ENCODE assay signal across 32 cellular contexts in genomic region chr5:152329191-152329590, GRCh38.
DNase-seq lines count a peak whose midpoint lies in the region; TF ChIP-seq lines count a peak whose summit lies in the region.
"Had no signal": no experiment of that assay in that cellular context is flagged by ENCODE, and none has a peak within 500 bp of the region (broad histone marks: within the 10 kb centered on the region; RNA-seq: fewer than 3 reads in every experiment).

No MANE protein-coding gene starts in this region.

- H2BK120ac ChIP-seq in mesenchymal stem cell (ENCODE audit: low read depth, low read length): no peak overlapping the region

- H3K27me3 ChIP-seq in endocrine pancreas (ENCODE audit: control insufficient read depth, insufficient read depth, low read length) (no peaks in the 10 kb centered on the region), neural cell (ENCODE audit: insufficient read depth, low read depth, low read length) (no peaks in the 10 kb centered on the region), mesenchymal stem cell (ENCODE audit: control insufficient read depth in 1 of 2, insufficient read depth in 1 of 2, low read length in 2 of 2) (no peaks in the 10 kb centered on the region)
- H3K27me3 ChIP-seq: cardiac muscle cell, neural progenitor cell had no signal

- no peak overlapping the region for H2BK15ac ChIP-seq in mesenchymal stem cell (ENCODE audit: low read depth, poor library complexity, severe bottlenecking)

- H3K4me3 ChIP-seq in endocrine pancreas (ENCODE audit: control insufficient read depth, insufficient read depth, low read length): peak overlapping the region; percentile 12
- H3K4me3 ChIP-seq in neural cell (ENCODE audit: low read length): no peak overlapping the region
- H3K4me3 ChIP-seq in mesenchymal stem cell (ENCODE audit: insufficient read depth in 1 of 2, low read depth in 1 of 2, low read length in 2 of 2): no peak overlapping the region
- H3K4me3 ChIP-seq: A549, cardiac muscle cell, lung, neural progenitor cell had no signal

- H3K9me3 ChIP-seq in endocrine pancreas (ENCODE audit: control insufficient read depth, low read length) (no peaks in the 10 kb centered on the region), neural cell (ENCODE audit: low read length) (no peaks in the 10 kb centered on the region), mesenchymal stem cell (ENCODE audit: control insufficient read depth, low read length) (no peaks in the 10 kb centered on the region)
- H3K9me3 ChIP-seq: A549, SK-N-SH had no signal

- peak; percentile 19 for DNase-seq in activated CD4-positive, alpha-beta T cell treated with anti-CD3 and anti-CD28 coated beads, Interleukin-2, amount 10 ng/mL, durations not matched to agents 24 days and 14 days
- no peak for DNase-seq in activated CD4-positive, alpha-beta T cell treated with anti-CD3 and anti-CD28 coated beads, Interleukin-2, amount 50 U/mL, for 1 hour
- DNase-seq in NCI-H345 (lab: John Stamatoyannopoulos, UW) (peak; percentile 81), dermis blood vessel endothelial cell (no peak), chondrocyte (ENCODE audit: low spot score) (no peak), mesenchymal stem cell (no peak)
- DNase-seq: activated CD4-positive, CD25-positive, alpha-beta regulatory T cell treated with anti-CD3 and anti-CD28 coated beads, Interleukin-2, amount 50 U/mL, for 72 hours; activated CD8-positive, alpha-beta T cell treated with anti-CD3 and anti-CD28 coated beads for 36 hours; AML-193; aorta; CD4-positive, alpha-beta memory T cell; cortex of kidney; GDM1; IMR-90; kidney; NCI-H1048; NCI-H2107; NCI-H526; RPMI8226; SK-N-SH; stimulated activated CD4-positive, alpha-beta T cell treated with anti-CD3 and anti-CD28 coated beads, Interleukin-12 subunit alpha, Interleukin-12 subunit beta, amount 100 ng/mL, for 4 hours; stimulated activated CD4-positive, alpha-beta T cell treated with anti-CD3 and anti-CD28 coated beads, Interleukin-4, amount 100 ng/mL, for 24 hours had no signal

- no peak overlapping the region for H2BK12ac ChIP-seq in mesenchymal stem cell (ENCODE audit: low read length in 2 of 2)

- no peaks in the 10 kb centered on the region for H3K79me1 ChIP-seq in mesenchymal stem cell (replicated peaks; ENCODE audit: low read length, poor library complexity, severe bottlenecking)

- no peaks in the 10 kb centered on the region for H3K9me3 Mint-ChIP-seq in activated CD4-positive, alpha-beta T cell treated with anti-CD3 and anti-CD28 coated beads, Interleukin-2, amount 10 ng/mL, durations not matched to agents 24 days and 14 days
- H3K9me3 Mint-ChIP-seq in chondrocyte (ENCODE audit: low read depth): peaks cover 10% of the 10 kb centered on the region
- H3K9me3 Mint-ChIP-seq: stimulated activated effector memory CD8-positive, alpha-beta T cell treated with anti-CD3 and anti-CD28 coated beads, Interleukin-12 subunit alpha, Interleukin-12 subunit beta, amount 100 ng/mL, for 72 hours; T-helper 1 cell treated with Interleukin-12 subunit alpha and Interleukin-12 subunit beta and Interleukin-4 antibody, amounts not matched to agents 30 μg/mL and 1 μg/mL, for 36 hours had no signal

- H3K9me2 ChIP-seq in neural cell (ENCODE audit: insufficient read depth, low read length): no peaks in the 10 kb centered on the region
- H3K9me2 ChIP-seq: SK-N-SH had no signal

- TF ChIP-seq RAD21 in neural cell (conservative IDR thresholded peaks at IDR 0.05): no peak

- H3K4me1 ChIP-seq in endocrine pancreas (ENCODE audit: control insufficient read depth, insufficient read depth, low read length): peaks cover 5% of the 10 kb centered on the region
- H3K4me1 ChIP-seq in mesenchymal stem cell (ENCODE audit: control insufficient read depth, insufficient read depth, low read depth, low read length): no peaks in the 10 kb centered on the region
- H3K4me1 ChIP-seq: A549 had no signal

- H4K91ac ChIP-seq in mesenchymal stem cell (ENCODE audit: low read length): no peak overlapping the region

- H3K36me3 ChIP-seq in endocrine pancreas (ENCODE audit: control insufficient read depth, insufficient read depth, low read length): no peaks in the 10 kb centered on the region
- no peaks in the 10 kb centered on the region for H3K36me3 ChIP-seq in neural cell (ENCODE audit: insufficient read depth, low read length)
- H3K36me3 ChIP-seq in mesenchymal stem cell (ENCODE audit: control insufficient read depth in 1 of 2, insufficient read depth in 2 of 2, low read depth in 1 of 2, low read length in 2 of 2): no peaks in the 10 kb centered on the region
- H3K36me3 ChIP-seq: cardiac muscle cell, neural progenitor cell had no signal

- TF ChIP-seq EP300 in neural cell (conservative IDR thresholded peaks at IDR 0.05; ENCODE audit: poor library complexity, severe bottlenecking): peak; percentile 65

- 64% methylated on average over 4 of the region's 4 CpGs for WGBS in mesenchymal stem cell

- no peaks in the 10 kb centered on the region for H3K4me1 Mint-ChIP-seq in activated CD4-positive, alpha-beta T cell treated with anti-CD3 and anti-CD28 coated beads, Interleukin-2, amount 10 ng/mL, durations not matched to agents 24 days and 14 days
- no peaks in the 10 kb centered on the region for H3K4me1 Mint-ChIP-seq in chondrocyte (ENCODE audit: low read depth)
- H3K4me1 Mint-ChIP-seq: CD4-positive, alpha-beta memory T cell; neural progenitor cell; stimulated activated effector memory CD8-positive, alpha-beta T cell treated with anti-CD3 and anti-CD28 coated beads, Interleukin-12 subunit alpha, Interleukin-12 subunit beta, amount 100 ng/mL, for 72 hours had no signal

- H2BK5ac ChIP-seq in mesenchymal stem cell (ENCODE audit: low read depth, low read length, poor library complexity, severe bottlenecking): no peak overlapping the region

- H3K79me2 ChIP-seq in neural cell (replicated peaks; ENCODE audit: insufficient read depth, low read length): no peaks in the 10 kb centered on the region

- no peaks in the 10 kb centered on the region for H3K27me3 Mint-ChIP-seq in activated CD4-positive, alpha-beta T cell treated with anti-CD3 and anti-CD28 coated beads, Interleukin-2, amount 10 ng/mL, durations not matched to agents 24 days and 14 days
- H3K27me3 Mint-ChIP-seq in chondrocyte (ENCODE audit: low read depth): peaks cover 3% of the 10 kb centered on the region
- H3K27me3 Mint-ChIP-seq: CD4-positive, alpha-beta memory T cell; type B pancreatic cell had no signal

- H3K27ac Mint-ChIP-seq in activated CD4-positive, alpha-beta T cell treated with anti-CD3 and anti-CD28 coated beads, Interleukin-2, amount 10 ng/mL, durations not matched to agents 24 days and 14 days: no peak overlapping the region
- no peak overlapping the region for H3K27ac Mint-ChIP-seq in chondrocyte (ENCODE audit: unreplicated experiment)
- H3K27ac Mint-ChIP-seq: activated CD8-positive, alpha-beta T cell treated with anti-CD3 and anti-CD28 coated beads for 36 hours; activated naive CD8-positive, alpha-beta T cell; CD4-positive, alpha-beta memory T cell; neural progenitor cell; stimulated activated effector memory CD8-positive, alpha-beta T cell treated with anti-CD3 and anti-CD28 coated beads, Interleukin-12 subunit alpha, Interleukin-12 subunit beta, amount 100 ng/mL, for 72 hours; T-helper 1 cell treated with Interleukin-12 subunit alpha and Interleukin-12 subunit beta and Interleukin-4 antibody, amounts not matched to agents 30 μg/mL and 1 μg/mL, for 36 hours; type B pancreatic cell had no signal

- no peak overlapping the region for H2AK5ac ChIP-seq in mesenchymal stem cell (ENCODE audit: low read length, severe bottlenecking)

- H3K27ac ChIP-seq in neural cell (ENCODE audit: low read length) (no peak overlapping the region), mesenchymal stem cell (ENCODE audit: low read length, poor library complexity, severe bottlenecking) (no peak overlapping the region)
- H3K27ac ChIP-seq: A549, cardiac muscle cell, neural progenitor cell had no signal

- no peak overlapping the region for H3K4ac ChIP-seq in mesenchymal stem cell (ENCODE audit: low read depth in 1 of 2, low read length in 2 of 2)

- H3K4me2 ChIP-seq in neural cell (ENCODE audit: low read length) (no peak overlapping the region), mesenchymal stem cell (ENCODE audit: low read length, poor library complexity, severe bottlenecking) (no peak overlapping the region)
- H3K4me2 ChIP-seq: A549, neural progenitor cell, SK-N-SH had no signal

- H3K23ac ChIP-seq in mesenchymal stem cell (ENCODE audit: low read length in 2 of 2): no peak overlapping the region

- intact Hi-C loops in activated CD4-positive, alpha-beta T cell treated with anti-CD3 and anti-CD28 coated beads, Interleukin-2, amount 10 ng/mL, durations not matched to agents 24 days and 14 days (cut with micrococcal nuclease): no loop called here

- H3K9ac ChIP-seq in endocrine pancreas (ENCODE audit: control insufficient read depth, insufficient read depth, low read length) (no peak overlapping the region), neural cell (ENCODE audit: low read length) (no peak overlapping the region), mesenchymal stem cell (ENCODE audit: low read length) (no peak overlapping the region)
- H3K9ac ChIP-seq: neural progenitor cell, SK-N-SH had no signal

- no peak overlapping the region for H4K8ac ChIP-seq in mesenchymal stem cell (ENCODE audit: low read length)

- no peak overlapping the region for H3K14ac ChIP-seq in mesenchymal stem cell (ENCODE audit: low read length in 2 of 2)

- TF ChIP-seq CTCF in neural cell (IDR thresholded peaks at IDR 0.05; ENCODE audit: poor library complexity, severe bottlenecking): no peak
- TF ChIP-seq CTCF in chondrocyte (IDR thresholded peaks at IDR 0.05): no peak

- no peak overlapping the region for H3K4me3 Mint-ChIP-seq in activated CD4-positive, alpha-beta T cell treated with anti-CD3 and anti-CD28 coated beads, Interleukin-2, amount 10 ng/mL, durations not matched to agents 24 days and 14 days
- no peak overlapping the region for H3K4me3 Mint-ChIP-seq in chondrocyte (ENCODE audit: unreplicated experiment)
- H3K4me3 Mint-ChIP-seq: activated CD8-positive, alpha-beta T cell treated with anti-CD3 and anti-CD28 coated beads for 36 hours; activated naive CD8-positive, alpha-beta T cell; CD4-positive, alpha-beta memory T cell; neural progenitor cell; stimulated activated effector memory CD8-positive, alpha-beta T cell treated with anti-CD3 and anti-CD28 coated beads, Interleukin-12 subunit alpha, Interleukin-12 subunit beta, amount 100 ng/mL, for 72 hours; T-helper 1 cell treated with Interleukin-12 subunit alpha and Interleukin-12 subunit beta and Interleukin-4 antibody, amounts not matched to agents 30 μg/mL and 1 μg/mL, for 36 hours; type B pancreatic cell had no signal

- no peaks in the 10 kb centered on the region for H3F3A ChIP-seq in neural cell (ENCODE audit: insufficient read depth, low read length, poor library complexity, severe bottlenecking)

- H2AFZ ChIP-seq in neural cell (ENCODE audit: low read depth, low read length): no peak overlapping the region
- no peak overlapping the region for H2AFZ ChIP-seq in mesenchymal stem cell (ENCODE audit: low read depth, low read length)
- H2AFZ ChIP-seq: neural progenitor cell had no signal

- H4K20me1 ChIP-seq in neural cell (ENCODE audit: insufficient read depth): no peaks in the 10 kb centered on the region

- H3K36me3 Mint-ChIP-seq in activated CD4-positive, alpha-beta T cell treated with anti-CD3 and anti-CD28 coated beads, Interleukin-2, amount 10 ng/mL, durations not matched to agents 24 days and 14 days (ENCODE audit: low read depth): no peaks in the 10 kb centered on the region
- no peaks in the 10 kb centered on the region for H3K36me3 Mint-ChIP-seq in chondrocyte (ENCODE audit: low read depth)
- H3K36me3 Mint-ChIP-seq: activated naive CD8-positive, alpha-beta T cell; CD4-positive, alpha-beta memory T cell; neural progenitor cell; stimulated activated effector memory CD8-positive, alpha-beta T cell treated with anti-CD3 and anti-CD28 coated beads, Interleukin-12 subunit alpha, Interleukin-12 subunit beta, amount 100 ng/mL, for 72 hours; type B pancreatic cell had no signal

- H3K18ac ChIP-seq in mesenchymal stem cell (ENCODE audit: low read depth in 1 of 2, low read length in 2 of 2): no peak overlapping the region

Comparison
In these comparisons a context has a peak if more than half of its experiments do, and no peak if none do; other contexts are left out.
1. DNase-seq: peak in activated CD4-positive, alpha-beta T cell treated with anti-CD3 and anti-CD28 coated beads, Interleukin-2, amount 10 ng/mL, durations not matched to agents 24 days and 14 days (single experiment) and NCI-H345 (single experiment); none in activated CD4-positive, alpha-beta T cell treated with anti-CD3 and anti-CD28 coated beads, Interleukin-2, amount 50 U/mL, for 1 hour (single experiment), dermis blood vessel endothelial cell (single experiment), chondrocyte (single experiment) and mesenchymal stem cell (single experiment).